19 cellular contexts compared by ENCODE assay signal in the genomic region with DNA sequence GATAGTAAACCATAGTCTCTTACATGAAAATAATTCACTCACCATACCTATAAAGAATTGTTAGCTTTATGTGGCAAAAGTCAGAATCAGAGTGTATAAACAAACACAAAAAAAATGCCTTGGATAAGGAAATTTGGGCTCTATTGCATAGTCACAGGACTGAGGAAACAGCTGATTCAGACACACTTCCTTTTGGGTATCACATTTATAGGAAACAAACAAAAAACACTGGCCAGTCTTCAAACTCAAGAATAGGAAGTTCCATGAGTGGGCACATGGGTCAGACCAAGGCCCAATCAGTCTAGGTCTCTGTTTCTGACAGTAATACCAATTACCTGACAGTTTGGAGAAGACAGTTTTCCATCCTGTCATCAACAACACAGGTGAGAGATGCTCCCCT. TPM values are rescaled to one million over a fixed set of nuclear protein-coding genes. Genes with fewer than 3 reads are reported as not detected.
"Had no signal": no experiment of that assay in that cellular context is flagged by ENCODE, and none has a peak within 500 bp of the region (broad histone marks: within the 10 kb centered on the region; RNA-seq: fewer than 3 reads in every experiment).

No MANE protein-coding gene starts in this region.

- DNase-seq: activated CD4-positive, alpha-beta memory T cell treated with anti-CD3 and anti-CD28 coated beads for 36 hours; activated CD4-positive, alpha-beta T cell treated with anti-CD3 and anti-CD28 coated beads for 36 hours; activated CD8-positive, alpha-beta memory T cell treated with anti-CD3 and anti-CD28 coated beads, Interleukin-2, amount 10 ng/mL, durations not matched to agents 7 days and 5 days; activated naive CD4-positive, alpha-beta T cell treated with anti-CD3 and anti-CD28 coated beads, Interleukin-2, amount 10 ng/mL, durations not matched to agents 7 days and 5 days; activated T-cell treated with anti-CD3 and anti-CD28 coated beads, Interleukin-2, amount 50 U/mL, for 1 hour; adrenal gland; mucosa of descending colon; naive thymus-derived CD4-positive, alpha-beta T cell; ovary; SK-N-SH; stimulated activated CD4-positive, alpha-beta T cell treated with anti-CD3 and anti-CD28 coated beads, Interleukin-4, amount 100 ng/mL, for 1 hour; stimulated activated naive B cell treated with anti-CD40 and anti-IgM and Interleukin-4, amounts not matched to agents 10 μg/mL and 1 μg/mL and 100 μg/mL, for 72 hours; T-helper 1 cell had no signal

- H3K27ac ChIP-seq: esophagus muscularis mucosa, ovary had no signal

- H3K9me3 Mint-ChIP-seq: activated CD4-positive, alpha-beta memory T cell treated with anti-CD3 and anti-CD28 coated beads for 36 hours; activated naive CD4-positive, alpha-beta T cell treated with anti-CD3 and anti-CD28 coated beads, Interleukin-2, amount 10 ng/mL, durations not matched to agents 7 days and 5 days; activated T-helper 2 cell treated with anti-CD3 and anti-CD28 coated beads, Interferon-gamma antibody, Interleukin-2, Interleukin-4, amounts not matched to agents 10 μg/mL and 5 μg/mL and 100 μg/mL, durations not matched to agents 14 hours and 24 hours and 36 hours; memory B cell; naive thymus-derived CD4-positive, alpha-beta T cell; type B pancreatic cell had no signal

- H3K27me3 Mint-ChIP-seq: activated CD4-positive, alpha-beta memory T cell treated with anti-CD3 and anti-CD28 coated beads for 36 hours; activated CD4-positive, alpha-beta T cell treated with anti-CD3 and anti-CD28 coated beads for 36 hours; activated CD8-positive, alpha-beta memory T cell treated with anti-CD3 and anti-CD28 coated beads, Interleukin-2, amount 10 ng/mL, durations not matched to agents 7 days and 5 days; activated naive CD4-positive, alpha-beta T cell treated with anti-CD3 and anti-CD28 coated beads, Interleukin-2, amount 10 ng/mL, durations not matched to agents 7 days and 5 days; memory B cell; naive thymus-derived CD4-positive, alpha-beta T cell; stimulated activated naive B cell treated with anti-CD40 and anti-IgM and Interleukin-4, amounts not matched to agents 10 μg/mL and 1 μg/mL and 100 μg/mL, for 72 hours; type B pancreatic cell had no signal

- H3K4me3 ChIP-seq: adrenal gland, esophagus muscularis mucosa, mucosa of descending colon, ovary had no signal

- FAIRE-seq: endometrium had no signal

- H3K27ac Mint-ChIP-seq: activated CD4-positive, alpha-beta memory T cell treated with anti-CD3 and anti-CD28 coated beads for 36 hours; activated CD4-positive, alpha-beta T cell treated with anti-CD3 and anti-CD28 coated beads for 36 hours; activated CD8-positive, alpha-beta memory T cell treated with anti-CD3 and anti-CD28 coated beads, Interleukin-2, amount 10 ng/mL, durations not matched to agents 7 days and 5 days; activated naive CD4-positive, alpha-beta T cell treated with anti-CD3 and anti-CD28 coated beads, Interleukin-2, amount 10 ng/mL, durations not matched to agents 7 days and 5 days; activated T-helper 2 cell treated with anti-CD3 and anti-CD28 coated beads, Interferon-gamma antibody, Interleukin-2, Interleukin-4, amounts not matched to agents 10 μg/mL and 5 μg/mL and 100 μg/mL, durations not matched to agents 14 hours and 24 hours and 36 hours; naive thymus-derived CD4-positive, alpha-beta T cell; stimulated activated naive B cell treated with anti-CD40 and anti-IgM and Interleukin-4, amounts not matched to agents 10 μg/mL and 1 μg/mL and 100 μg/mL, for 72 hours; type B pancreatic cell had no signal

- H3K9me3 ChIP-seq: adrenal gland, esophagus muscularis mucosa, mucosa of descending colon, ovary, SK-N-SH had no signal

- H3K4me2 ChIP-seq: SK-N-SH had no signal

- H3K27me3 ChIP-seq: adrenal gland, esophagus muscularis mucosa, ovary had no signal

- H3K36me3 ChIP-seq: adrenal gland, ovary had no signal

- H3K4me3 Mint-ChIP-seq: activated CD4-positive, alpha-beta memory T cell treated with anti-CD3 and anti-CD28 coated beads for 36 hours; activated CD4-positive, alpha-beta T cell treated with anti-CD3 and anti-CD28 coated beads for 36 hours; activated CD8-positive, alpha-beta memory T cell treated with anti-CD3 and anti-CD28 coated beads, Interleukin-2, amount 10 ng/mL, durations not matched to agents 7 days and 5 days; activated naive CD4-positive, alpha-beta T cell treated with anti-CD3 and anti-CD28 coated beads, Interleukin-2, amount 10 ng/mL, durations not matched to agents 7 days and 5 days; memory B cell; naive thymus-derived CD4-positive, alpha-beta T cell; stimulated activated naive B cell treated with anti-CD40 and anti-IgM and Interleukin-4, amounts not matched to agents 10 μg/mL and 1 μg/mL and 100 μg/mL, for 72 hours; type B pancreatic cell had no signal

- H3K9ac ChIP-seq: SK-N-SH had no signal

- ATAC-seq: activated CD4-positive, alpha-beta T cell treated with anti-CD3 and anti-CD28 coated beads for 36 hours; activated CD8-positive, alpha-beta memory T cell treated with anti-CD3 and anti-CD28 coated beads, Interleukin-2, amount 10 ng/mL, durations not matched to agents 7 days and 5 days; mucosa of descending colon; naive thymus-derived CD4-positive, alpha-beta T cell; stimulated activated naive B cell treated with anti-CD40 and anti-IgM and Interleukin-4, amounts not matched to agents 10 μg/mL and 1 μg/mL and 100 μg/mL, for 72 hours had no signal

RNA-seq across cellular contexts. Expression of gene VNN2, which starts 32.7 kb away (rescaled TPM):
- total RNA-seq: fibroblast of villous mesenchyme had no signal
- polyA plus RNA-seq: SK-N-SH had no signal
